Comparison of ENCODE assay signal across 15 cellular contexts in the genomic region with DNA sequence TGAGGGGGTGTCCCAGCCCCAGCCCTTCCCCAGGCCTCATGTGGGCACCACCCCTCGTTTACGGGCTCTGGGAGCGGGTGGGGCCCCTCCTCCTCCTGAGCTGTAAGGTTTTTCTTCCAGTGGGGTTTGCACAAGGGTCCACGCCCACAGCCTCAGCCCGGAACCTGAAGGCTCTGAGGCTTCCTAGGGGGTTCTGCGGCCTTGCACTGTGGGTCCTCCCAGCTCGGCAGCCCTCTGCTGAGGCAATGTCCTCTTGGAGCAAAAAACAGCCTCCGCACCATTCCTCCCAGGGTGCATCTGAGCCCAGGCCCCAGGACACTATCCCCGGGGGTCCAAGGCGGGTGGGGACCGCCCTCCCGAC. TPM values are rescaled to one million over a fixed set of nuclear protein-coding genes. Genes with fewer than 3 reads are reported as not detected.
"Had no signal": no experiment of that assay in that cellular context is flagged by ENCODE, and none has a peak within 500 bp of the region (broad histone marks: within the 10 kb centered on the region; RNA-seq: fewer than 3 reads in every experiment).

No MANE protein-coding gene starts in this region.

- H3K4me1 Mint-ChIP-seq: activated B cell treated with CpG ODN at 0.5 μM for 24 hours; activated CD8-positive, alpha-beta memory T cell treated with anti-CD3 and anti-CD28 coated beads, Interleukin-2, amount 10 ng/mL, durations not matched to agents 7 days and 5 days; immature natural killer cell had no signal

- H3K4me3 ChIP-seq: cardiac muscle cell, transverse colon had no signal

- H3K27me3 ChIP-seq: cardiac muscle cell, foreskin keratinocyte, transverse colon had no signal

- H3K27ac Mint-ChIP-seq: activated B cell treated with CpG ODN at 0.5 μM for 24 hours; activated CD8-positive, alpha-beta memory T cell treated with anti-CD3 and anti-CD28 coated beads, Interleukin-2, amount 10 ng/mL, durations not matched to agents 7 days and 5 days; activated T-cell treated with anti-CD3 and anti-CD28 coated beads, Interleukin-2, amount 50 U/mL, for 24 hours; immature natural killer cell had no signal

- H3K4me1 ChIP-seq: foreskin keratinocyte, transverse colon had no signal

- ATAC-seq: activated CD8-positive, alpha-beta memory T cell treated with anti-CD3 and anti-CD28 coated beads, Interleukin-2, amount 10 ng/mL, durations not matched to agents 7 days and 5 days; foreskin keratinocyte; left colon had no signal

- H3K9me3 ChIP-seq: transverse colon had no signal

- H3K27me3 Mint-ChIP-seq: activated B cell treated with CpG ODN at 0.5 μM for 24 hours; activated CD8-positive, alpha-beta memory T cell treated with anti-CD3 and anti-CD28 coated beads, Interleukin-2, amount 10 ng/mL, durations not matched to agents 7 days and 5 days; activated T-cell treated with anti-CD3 and anti-CD28 coated beads, Interleukin-2, amount 50 U/mL, for 24 hours had no signal

- H3K9me3 Mint-ChIP-seq: activated B cell treated with CpG ODN at 0.5 μM for 24 hours; activated T-cell treated with anti-CD3 and anti-CD28 coated beads, Interleukin-2, amount 50 U/mL, for 24 hours; immature natural killer cell had no signal

- H3K36me3 ChIP-seq: cardiac muscle cell, transverse colon had no signal

- DNase-seq: activated B cell treated with CpG ODN at 0.5 μM for 24 hours; activated CD4-positive, alpha-beta T cell treated with anti-CD3 and anti-CD28 coated beads, Interleukin-2, amount 50 U/mL, for 4 hours; activated CD8-positive, alpha-beta memory T cell treated with anti-CD3 and anti-CD28 coated beads, Interleukin-2, amount 10 ng/mL, durations not matched to agents 7 days and 5 days; activated gamma-delta T cell; activated T-cell treated with anti-CD3 and anti-CD28 coated beads, Interleukin-2, amount 50 U/mL, for 24 hours; foreskin keratinocyte; immature natural killer cell; left colon; stimulated activated CD4-positive, alpha-beta T cell treated with anti-CD3 and anti-CD28 coated beads, Interleukin-2, amount 100 ng/mL, for 24 hours; stimulated activated naive CD4-positive, alpha-beta T cell; substantia nigra; T-helper 2 cell; transverse colon had no signal

- H3K27ac ChIP-seq: cardiac muscle cell, foreskin keratinocyte, transverse colon had no signal

- H3K36me3 Mint-ChIP-seq: activated CD8-positive, alpha-beta memory T cell treated with anti-CD3 and anti-CD28 coated beads, Interleukin-2, amount 10 ng/mL, durations not matched to agents 7 days and 5 days; immature natural killer cell had no signal

- H3K4me3 Mint-ChIP-seq: activated B cell treated with CpG ODN at 0.5 μM for 24 hours; activated CD8-positive, alpha-beta memory T cell treated with anti-CD3 and anti-CD28 coated beads, Interleukin-2, amount 10 ng/mL, durations not matched to agents 7 days and 5 days; activated T-cell treated with anti-CD3 and anti-CD28 coated beads, Interleukin-2, amount 50 U/mL, for 24 hours; immature natural killer cell had no signal

RNA-seq across cellular contexts. Expression of gene H19, which starts 14.1 kb away (rescaled TPM):
- total RNA-seq: activated B cell treated with CpG ODN at 0.5 μM for 24 hours; activated CD8-positive, alpha-beta memory T cell treated with anti-CD3 and anti-CD28 coated beads, Interleukin-2, amount 10 ng/mL, durations not matched to agents 7 days and 5 days had no signal
- polyA plus RNA-seq: immature natural killer cell, neural cell had no signal
